ENCODE assay signal across 26 cellular contexts in the genomic region with DNA sequence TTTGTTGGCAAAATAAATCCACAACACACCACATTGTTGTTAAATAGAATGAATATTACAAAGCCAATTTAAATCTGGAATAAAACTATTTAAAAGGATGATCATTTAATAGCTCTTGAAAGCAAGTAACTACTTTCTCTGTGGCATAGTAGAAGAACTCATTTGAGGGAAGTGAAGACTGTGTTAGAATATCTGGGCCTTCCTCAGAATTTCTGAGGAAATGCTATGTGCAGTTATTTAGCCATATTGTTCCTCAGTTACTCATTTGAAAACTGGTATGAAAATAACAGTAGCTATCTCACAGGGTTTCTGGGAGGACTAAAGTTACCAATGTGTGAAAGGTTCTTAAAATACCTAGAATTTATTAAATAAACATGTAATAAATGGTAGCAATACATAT.
"Had no signal": no experiment of that assay in that cellular context is flagged by ENCODE, and none has a peak within 500 bp of the region (broad histone marks: within the 10 kb centered on the region; RNA-seq: fewer than 3 reads in every experiment).

No MANE protein-coding gene starts in this region.

- H3K27ac Mint-ChIP-seq: effector memory CD8-positive, alpha-beta T cell; endodermal cell; mesothelial cell of epicardium had no signal

- DNase-seq: effector CD8-positive, alpha-beta T cell; effector memory CD8-positive, alpha-beta T cell; endodermal cell; erythroblast; esophagus squamous epithelium; foreskin fibroblast; foreskin melanocyte; gastrocnemius medialis; glutamatergic neuron; head of caudate nucleus; heart right ventricle; hippocampal formation; left cardiac atrium; left lung; left ventricle myocardium superior; lower lobe of right lung; mesenchymal stem cell; mucosa of descending colon had no signal

- H3K27me3 Mint-ChIP-seq: effector memory CD8-positive, alpha-beta T cell had no signal

- H3K4me1 ChIP-seq: esophagus squamous epithelium, heart right ventricle, left lung, lower lobe of right lung had no signal

- H3K4me3 ChIP-seq: coronary artery, esophagus squamous epithelium, gastrocnemius medialis, heart right ventricle, left lung, lower lobe of right lung, mucosa of descending colon had no signal

- H3K27ac ChIP-seq: coronary artery, epithelial cell of prostate, esophagus squamous epithelium, gastrocnemius medialis, heart right ventricle, left lung, lower lobe of right lung had no signal

- FAIRE-seq: colon, endometrium, islet of Langerhans, keratinocyte had no signal

- H3K4me3 Mint-ChIP-seq: effector memory CD8-positive, alpha-beta T cell; endodermal cell; mesothelial cell of epicardium had no signal

- H3K4me1 Mint-ChIP-seq: endodermal cell, mesothelial cell of epicardium had no signal

- ATAC-seq: effector memory CD8-positive, alpha-beta T cell; esophagus mucosa; gastrocnemius medialis; heart right ventricle; left cardiac atrium; left lung; left ventricle myocardium superior; lower lobe of right lung; mucosa of descending colon had no signal

- H3K9me3 ChIP-seq: gastrocnemius medialis had no signal
